ENCODE assay signal across 9 cellular contexts in genomic region chr2:46988733-46989481, GRCh38. TPM values are rescaled to one million over a fixed set of nuclear protein-coding genes. Genes with fewer than 3 reads are reported as not detected.
DNase-seq lines count a peak whose midpoint lies in the region; ATAC-seq and TF ChIP-seq lines count a peak whose summit lies in the region.
"Had no signal": no experiment of that assay in that cellular context is flagged by ENCODE, and none has a peak within 500 bp of the region (broad histone marks: within the 10 kb centered on the region; RNA-seq: fewer than 3 reads in every experiment).

No MANE protein-coding gene starts in this region.

- DNase-seq in HFFc6 (no peak), anterior cingulate cortex (lab: John Stamatoyannopoulos, UW) (peak in 56 of 58 donors; percentile 44 to 95 (median 84)), right cardiac atrium (peak; percentile 52 to 82 (median 78)), sciatic nerve (ENCODE audit: low spot score) (no peak)
- DNase-seq in T-helper 2 cell treated with Interferon-gamma antibody and Interleukin-4, amounts not matched to agents 5 μg/mL and 100 μg/mL, for 36 hours (ENCODE audit: low spot score), result no peak
- no peak for DNase-seq in effector memory CD4-positive, alpha-beta T cell

- TF ChIP-seq CTCF in HFFc6 (IDR thresholded peaks at IDR 0.05), result no peak; the same call in 1 of the 2 replicates

- ATAC-seq in right cardiac atrium, result peak; percentile 1 to 2
- peak; percentile 42 for ATAC-seq in sciatic nerve
- no peak for ATAC-seq in HG02763 (IDR thresholded peaks at IDR 0.05; ENCODE audit: unreplicated experiment)
- no peak for ATAC-seq in GM19035 (IDR thresholded peaks at IDR 0.05; ENCODE audit: unreplicated experiment)
- ATAC-seq: natural killer cell treated with Interleukin-12 subunit alpha and Interleukin-12 subunit beta and Interleukin-15 and Interleukin-18, amount 100 ng/mL, for 72 hours had no signal

- H3K36me3 Mint-ChIP-seq in HFFc6 (ENCODE audit: low read depth), result 0 out of 2 replicates have a peak, but pooled peaks cover 8% of the 10 kb centered on the region
- H3K36me3 Mint-ChIP-seq in T-helper 2 cell treated with Interferon-gamma antibody and Interleukin-4, amounts not matched to agents 5 μg/mL and 100 μg/mL, for 36 hours (ENCODE audit: low read depth), result peaks cover 23% of the 10 kb centered on the region

- peaks cover 39% of the 10 kb centered on the region for H3K36me3 ChIP-seq in effector memory CD4-positive, alpha-beta T cell (ENCODE audit: control insufficient read depth, insufficient read depth, low read length)

- no peaks in the 10 kb centered on the region for H3K9me3 ChIP-seq in right cardiac atrium (ENCODE audit: control insufficient read depth, low read length)
- no peaks in the 10 kb centered on the region for H3K9me3 ChIP-seq in effector memory CD4-positive, alpha-beta T cell (ENCODE audit: control insufficient read depth, low read length)

- peaks cover 50% of the 10 kb centered on the region for H3K4me1 Mint-ChIP-seq in HFFc6 (ENCODE audit: low read depth)
- peaks cover 26% of the 10 kb centered on the region for H3K4me1 Mint-ChIP-seq in T-helper 2 cell treated with Interferon-gamma antibody and Interleukin-4, amounts not matched to agents 5 μg/mL and 100 μg/mL, for 36 hours (ENCODE audit: low read depth)

- H3K4me3 ChIP-seq in right cardiac atrium (ENCODE audit: low read length), result no peak overlapping the region
- H3K4me3 ChIP-seq in effector memory CD4-positive, alpha-beta T cell (ENCODE audit: insufficient read depth, low read depth, low read length, poor library complexity, severe bottlenecking), result no peak overlapping the region

- 43% methylated on average over 10 of the region's 10 CpGs for WGBS in right cardiac atrium

- peaks cover 11% of the 10 kb centered on the region for H3K4me1 ChIP-seq in right cardiac atrium (ENCODE audit: control insufficient read depth, insufficient read depth, low read length)
- peaks cover 21% of the 10 kb centered on the region for H3K4me1 ChIP-seq in effector memory CD4-positive, alpha-beta T cell (ENCODE audit: control insufficient read depth, insufficient read depth, low read length, poor library complexity, severe bottlenecking)

- H3K4me3 Mint-ChIP-seq in HFFc6, result no peak overlapping the region
- H3K4me3 Mint-ChIP-seq in T-helper 2 cell treated with Interferon-gamma antibody and Interleukin-4, amounts not matched to agents 5 μg/mL and 100 μg/mL, for 36 hours, result no peak overlapping the region
- H3K4me3 Mint-ChIP-seq: natural killer cell treated with Interleukin-12 subunit alpha and Interleukin-12 subunit beta and Interleukin-15 and Interleukin-18, amount 100 ng/mL, for 72 hours had no signal

- intact Hi-C loops in right cardiac atrium (cut with DNase I), result no loop called here
- intact Hi-C loops in sciatic nerve (cut with DNase I), result no loop called here

- H3K9me3 Mint-ChIP-seq in HFFc6, result no peaks in the 10 kb centered on the region
- H3K9me3 Mint-ChIP-seq in T-helper 2 cell treated with Interferon-gamma antibody and Interleukin-4, amounts not matched to agents 5 μg/mL and 100 μg/mL, for 36 hours, result no peaks in the 10 kb centered on the region
- H3K9me3 Mint-ChIP-seq: natural killer cell treated with Interleukin-12 subunit alpha and Interleukin-12 subunit beta and Interleukin-15 and Interleukin-18, amount 100 ng/mL, for 72 hours had no signal

- 0 out of 2 replicates have a peak, but pooled peaks cover 2% of the 10 kb centered on the region for H3K27me3 Mint-ChIP-seq in HFFc6 (ENCODE audit: insufficient read depth)
- no peaks in the 10 kb centered on the region for H3K27me3 Mint-ChIP-seq in T-helper 2 cell treated with Interferon-gamma antibody and Interleukin-4, amounts not matched to agents 5 μg/mL and 100 μg/mL, for 36 hours (ENCODE audit: low read depth)
- H3K27me3 Mint-ChIP-seq: natural killer cell treated with Interleukin-12 subunit alpha and Interleukin-12 subunit beta and Interleukin-15 and Interleukin-18, amount 100 ng/mL, for 72 hours had no signal

- peak overlapping the region; percentile 57 for H3K27ac Mint-ChIP-seq in HFFc6
- no peak overlapping the region for H3K27ac Mint-ChIP-seq in T-helper 2 cell treated with Interferon-gamma antibody and Interleukin-4, amounts not matched to agents 5 μg/mL and 100 μg/mL, for 36 hours
- H3K27ac Mint-ChIP-seq: natural killer cell treated with Interleukin-12 subunit alpha and Interleukin-12 subunit beta and Interleukin-15 and Interleukin-18, amount 100 ng/mL, for 72 hours had no signal

- H3K27me3 ChIP-seq in right cardiac atrium (ENCODE audit: control insufficient read depth, insufficient read depth), result no peaks in the 10 kb centered on the region
- no peaks in the 10 kb centered on the region for H3K27me3 ChIP-seq in effector memory CD4-positive, alpha-beta T cell (replicated peaks; ENCODE audit: control insufficient read depth, insufficient read depth, low read length, poor library complexity, severe bottlenecking)

- peak overlapping the region; percentile 49 for H3K27ac ChIP-seq in right cardiac atrium (ENCODE audit: low read length)
- no peak overlapping the region for H3K27ac ChIP-seq in effector memory CD4-positive, alpha-beta T cell (ENCODE audit: insufficient read depth, low read length, poor library complexity, severe bottlenecking)

RNA-seq across cellular contexts. Expression of gene TTC7A, which starts 47.9 kb away (rescaled TPM):
- 10 to 100 TPM; 17.6 to 27.7 (median 23.2) TPM for total RNA-seq in HFFc6 (2021; fragmentation: NEBNext Ultra II Directional; extraction: Animal tissue kit (Norgen Biotek cat#: 25700))
- 10 to 100 TPM in 1 of 4 donors, 1 to 10 TPM in 3; 6.4 to 10.1 (median 9.2) TPM for total RNA-seq in right cardiac atrium
- polyA plus RNA-seq in right cardiac atrium, result 6.0 TPM
- 33.3 TPM for total RNA-seq in sciatic nerve

Comparison
In these comparisons a context has a peak if more than half of its experiments do, and no peak if none do; other contexts are left out.
1. DNase-seq: peak in anterior cingulate cortex (56 of 58) and right cardiac atrium (3 of 3); none in HFFc6 (single experiment), sciatic nerve (single experiment), T-helper 2 cell treated with Interferon-gamma antibody and Interleukin-4, amounts not matched to agents 5 μg/mL and 100 μg/mL, for 36 hours (single experiment) and effector memory CD4-positive, alpha-beta T cell (0 of 3).
2. ATAC-seq: peak in right cardiac atrium (2 of 2) and sciatic nerve (single experiment); none in HG02763 (single experiment) and GM19035 (single experiment).